29 cellular contexts compared by ENCODE assay signal in genomic region chr11:118111019-118111743, GRCh38. TPM values are rescaled to one million over a fixed set of nuclear protein-coding genes. Genes with fewer than 3 reads are reported as not detected.
DNase-seq lines count a peak whose midpoint lies in the region; ATAC-seq and TF ChIP-seq lines count a peak whose summit lies in the region.
"Had no signal": no experiment of that assay in that cellular context is flagged by ENCODE, and none has a peak within 500 bp of the region (broad histone marks: within the 10 kb centered on the region; RNA-seq: fewer than 3 reads in every experiment).

No MANE protein-coding gene starts in this region.

- H3F3A ChIP-seq in PC-9 (ENCODE audit: insufficient read depth, low read depth): no peaks in the 10 kb centered on the region

- H3K4me3 ChIP-seq in HEK293 (ENCODE audit: low read depth, low read length) (no peak overlapping the region), PC-9 (no peak overlapping the region)
- H3K4me3 ChIP-seq: adrenal gland, psoas muscle had no signal

- CTCF ChIA-PET in HEK293 (lab: Yijun Ruan, JAX) (no interaction called here), PC-9 (lab: Charles Lee) (no interaction called here)

- no peak overlapping the region for H2AFZ ChIP-seq in PC-9

- H3K27me3 ChIP-seq in PC-9 (ENCODE audit: insufficient read depth, low read depth): no peaks in the 10 kb centered on the region
- H3K27me3 ChIP-seq: adrenal gland had no signal

- ATAC-seq in left colon: peak; percentile 85
- ATAC-seq in HG03039 (IDR thresholded peaks at IDR 0.05; ENCODE audit: unreplicated experiment): no peak
- ATAC-seq: left cardiac atrium; naive thymus-derived CD4-positive, alpha-beta T cell; stimulated activated naive B cell treated with anti-CD40 and anti-IgM and Interleukin-4, amounts not matched to agents 10 μg/mL and 1 μg/mL and 100 μg/mL, for 72 hours had no signal

- intact Hi-C loops in PC-9 (cut with micrococcal nuclease; ENCODE audit: unreplicated experiment) (no loop called here), left colon (cut with DNase I, micrococcal nuclease) (no loop called here), posterior vena cava (cut with DNase I) (no loop called here)

- H3K36me3 ChIP-seq in HEK293 (ENCODE audit: control insufficient read depth in 2 of 2, insufficient read depth in 1 of 2, low read length in 2 of 2) (no peaks in the 10 kb centered on the region), PC-9 (ENCODE audit: low read depth) (no peaks in the 10 kb centered on the region)
- H3K36me3 ChIP-seq: adrenal gland had no signal

- no peaks in the 10 kb centered on the region for H3K9me2 ChIP-seq in PC-9 (ENCODE audit: insufficient read depth)
- H3K9me2 ChIP-seq: SK-N-SH had no signal

- TF ChIP-seq CTCF in HEK293 (tag by site-specific recombination; IDR thresholded peaks at IDR 0.05) (no peak), PC-9 (conservative IDR thresholded peaks at IDR 0.05) (no peak)

- DNase-seq in PC-9: peak in 1 of 2 experiments; percentile 55
- peak; percentile 46 to 61 for DNase-seq in left colon
- DNase-seq in posterior vena cava (ENCODE audit: low spot score): peak; percentile 59
- no peak for DNase-seq in SIG-M5 treated with dmso at 0.1 percent for 504 hours (lab: John Stamatoyannopoulos, UW; ENCODE audit: unreplicated experiment)
- no peak for DNase-seq in NCI-H748 (lab: John Stamatoyannopoulos, UW; ENCODE audit: unreplicated experiment)
- DNase-seq: activated CD4-positive, alpha-beta T cell treated with anti-CD3 and anti-CD28 coated beads, Interleukin-2, amount 50 U/mL, for 48 hours; activated naive CD4-positive, alpha-beta T cell treated with anti-CD3 and anti-CD28 coated beads, Interleukin-2, amount 10 ng/mL, durations not matched to agents 7 days and 5 days; adrenal gland; CD4-positive, alpha-beta memory T cell; hippocampal formation; left cardiac atrium; mesenchymal stem cell; naive thymus-derived CD4-positive, alpha-beta T cell; NCI-H1105; NCI-H187; NCI-H510A treated with DMSO at 0.1 percent for 48 hours; occipital lobe; OCI-M1; psoas muscle; SK-N-SH; stimulated activated naive B cell treated with anti-CD40 and anti-IgM and Interleukin-4, amounts not matched to agents 10 μg/mL and 1 μg/mL and 100 μg/mL, for 72 hours had no signal

- H3K4me1 ChIP-seq in HEK293 (ENCODE audit: control insufficient read depth, insufficient read depth, low read length): no peaks in the 10 kb centered on the region
- peaks cover 18% of the 10 kb centered on the region for H3K4me1 ChIP-seq in PC-9 (replicated peaks; ENCODE audit: insufficient read depth)
- H3K4me1 ChIP-seq: adrenal gland had no signal

- no peaks in the 10 kb centered on the region for H4K20me1 ChIP-seq in PC-9 (ENCODE audit: insufficient read depth)

- H3K9me3 ChIP-seq in HEK293 (ENCODE audit: control insufficient read depth, insufficient read depth, low read depth, low read length) (no peaks in the 10 kb centered on the region), PC-9 (ENCODE audit: insufficient read depth, low read depth) (no peaks in the 10 kb centered on the region)
- H3K9me3 ChIP-seq: adrenal gland, psoas muscle, SK-N-SH had no signal

- H3K79me2 ChIP-seq in PC-9 (ENCODE audit: low read depth): no peaks in the 10 kb centered on the region

- H3K27ac ChIP-seq in HEK293 (ENCODE audit: extremely low read depth, low read depth, low read length): no peak overlapping the region
- no peak overlapping the region for H3K27ac ChIP-seq in PC-9
- H3K27ac ChIP-seq: adrenal gland, psoas muscle had no signal

- BruUV-seq in PC-9 (replicated peaks; lab: Mats Ljungman, UMichigan): no TSS peak

- POLR2A ChIA-PET in HEK293 (lab: Yijun Ruan, JAX) (no interaction called here), PC-9 (lab: Charles Lee; ENCODE audit: unreplicated experiment) (no interaction called here)

- 0 out of 2 replicates have a peak overlapping the region, but pooled peaks have one; percentile 27 for H3K4me2 ChIP-seq in PC-9
- H3K4me2 ChIP-seq: SK-N-SH had no signal

TF ChIP-seq in HEK293, 187 proteins besides CTCF, POLR2A, EP300 and RAD21:
- TF ChIP-seq ZNF16 (tag by site-specific recombination; IDR thresholded peaks at IDR 0.05; ENCODE audit: low read depth): no peak
- TF ChIP-seq PRDM10 (tag by site-specific recombination; IDR thresholded peaks at IDR 0.05): peak; percentile 99
- TF ChIP-seq ZFHX2 (tag by site-specific recombination; conservative IDR thresholded peaks at IDR 0.05): peak; percentile 83
- TF ChIP-seq ZNF157 (tag by site-specific recombination; IDR thresholded peaks at IDR 0.05): no peak
- TF ChIP-seq KLF1 (tag by site-specific recombination; IDR thresholded peaks at IDR 0.05): 0 out of 2 replicates have a peak, but pooled peaks have one; percentile 24
- TF ChIP-seq EGR2 (tag by site-specific recombination; IDR thresholded peaks at IDR 0.05; ENCODE audit: low read depth): peak; percentile 80

RNA-seq across cellular contexts. Expression of gene SMIM35, which starts 24.4 kb away (rescaled TPM):
- not detected in 2 replicates for total RNA-seq in PC-9 (2021)
- under 1 TPM in 1 of 2 donors, not detected in 1; 0.08 TPM for total RNA-seq in left colon
- not detected for total RNA-seq in posterior vena cava
- total RNA-seq: chondrocyte, H1, HT1080, left cardiac atrium, M059J, occipital lobe, temporal lobe had no signal

RNA-seq across cellular contexts. Expression of gene TMPRSS4, which starts 34.3 kb away (rescaled TPM):
- total RNA-seq in PC-9 (2021) (18.7 and 27.6 TPM in 2 replicates), left colon (100 to 1,000 TPM; 255 to 318 TPM), posterior vena cava (not detected)
- total RNA-seq: B cell; chondrocyte; HT1080; left cardiac atrium; M059J; naive thymus-derived CD4-positive, alpha-beta T cell; occipital lobe had no signal

RNA-seq across cellular contexts. Expression of gene SCN4B, which starts 41.4 kb away (rescaled TPM):
- total RNA-seq in PC-9 (2021) (0.08 TPM in 1 of 2 replicates, not detected in the other), left colon (1 to 10 TPM in 1 of 2 donors, under 1 TPM in 1; 0.67 to 1.6 TPM), posterior vena cava (1 to 10 TPM; 3.5 to 9.8 TPM)
- total RNA-seq: B cell; CD4-positive, alpha-beta memory T cell; HT1080 had no signal

Comparison
In these comparisons a context has a peak if more than half of its experiments do, and no peak if none do; other contexts are left out.
1. DNase-seq: peak in left colon (2 of 2) and posterior vena cava (single experiment); none in SIG-M5 treated with dmso at 0.1 percent for 504 hours (single experiment) and NCI-H748 (single experiment).
2. RNA of gene TMPRSS4, which starts 34.3 kb away (total RNA-seq): 255 to 318 TPM in left colon and 18.7 to 27.6 TPM in PC-9; not detected in posterior vena cava; every median in the first group is over 10 times any median in the second.